9 cellular contexts compared by ENCODE assay signal in the genomic region with DNA sequence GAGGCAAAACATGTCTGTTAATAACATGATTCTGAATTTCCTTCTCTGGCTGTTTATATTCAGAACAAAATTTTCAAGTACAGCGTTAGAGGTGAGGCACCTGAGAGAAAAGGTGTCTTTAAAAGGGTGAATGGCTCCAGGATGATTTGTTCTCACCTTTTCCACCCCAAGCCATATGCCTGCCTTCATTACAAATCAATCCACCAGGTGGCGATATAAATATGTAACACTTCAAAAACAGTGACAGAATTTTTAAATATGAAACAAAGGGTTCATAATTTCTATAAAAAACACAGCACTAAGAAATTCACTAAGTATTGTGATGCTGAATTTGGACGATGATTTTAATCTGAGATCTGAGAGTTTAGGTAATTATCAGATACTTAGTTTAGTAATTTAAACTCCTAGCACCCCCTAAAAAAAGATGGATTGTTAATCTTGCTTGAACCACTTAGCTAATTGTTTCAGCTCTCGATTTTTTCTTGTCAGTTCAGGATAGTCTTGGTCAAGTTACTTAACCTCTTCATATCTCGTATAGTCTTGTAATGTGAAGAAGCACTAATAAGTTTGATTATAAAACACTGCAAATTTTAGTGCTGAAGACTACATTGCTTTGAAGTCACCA.
DNase-seq lines count a peak whose midpoint lies in the region; ATAC-seq, FAIRE-seq and TF ChIP-seq lines count a peak whose summit lies in the region.
"Had no signal": no experiment of that assay in that cellular context is flagged by ENCODE, and none has a peak within 500 bp of the region (broad histone marks: within the 10 kb centered on the region; RNA-seq: fewer than 3 reads in every experiment).

No MANE protein-coding gene starts in this region.

- FAIRE-seq in K562 (lab: Jason Lieb, UNC): no peak

- H3K27ac ChIP-seq in K562 (ENCODE audit: extremely low read depth, low read depth, low read length): no peak overlapping the region
- H3K27ac ChIP-seq in right lobe of liver: no peak overlapping the region

- no peak overlapping the region for H3K4me2 ChIP-seq in K562 (ENCODE audit: insufficient read depth, low read length)

- H2AFZ ChIP-seq in K562 (ENCODE audit: low read depth, low read length): no peak overlapping the region

- H3K36me3 ChIP-seq in HAP-1 (replicated peaks): no peaks in the 10 kb centered on the region
- no peaks in the 10 kb centered on the region for H3K36me3 ChIP-seq in K562 (ENCODE audit: control insufficient read depth, insufficient read depth, low read length)
- H3K36me3 ChIP-seq in right lobe of liver: no peaks in the 10 kb centered on the region

- H3K9ac ChIP-seq in K562 (ENCODE audit: insufficient read depth in 1 of 2, low read depth in 2 of 2, low read length in 2 of 2): no peak overlapping the region

- H3K4me1 ChIP-seq in HAP-1 (peaks cover 2% of the 10 kb centered on the region; the same call in 1 of the 2 replicates), K562 (replicated peaks in 1 of 2; ENCODE audit: control insufficient read depth in 2 of 2, insufficient read depth in 2 of 2, low read length in 2 of 2) (no peaks in the 10 kb centered on the region), right lobe of liver (no peaks in the 10 kb centered on the region)

- no peak overlapping the region for H3K4me3 Mint-ChIP-seq in stimulated activated memory B cell treated with anti-CD40 and anti-IgM and Interleukin-4, amounts not matched to agents 10 μg/mL and 1 μg/mL and 100 μg/mL, for 72 hours
- H3K4me3 Mint-ChIP-seq: CD4-positive, alpha-beta memory T cell had no signal

- no peaks in the 10 kb centered on the region for H3K9me1 ChIP-seq in K562 (ENCODE audit: control insufficient read depth, insufficient read depth, low read length)

- CTCF ChIA-PET in K562 (lab: Yijun Ruan, JAX; ENCODE audit: low intra/inter-chr PET ratio): no interaction called here

- intact Hi-C loops in K562 (cut with micrococcal nuclease): no loop called here
- intact Hi-C loops in right lobe of liver (cut with DNase I): no loop called here

- POLR2A ChIA-PET in K562 (lab: Yijun Ruan, JAX): no interaction called here

- no peak overlapping the region for H3K4me3 ChIP-seq in HAP-1
- H3K4me3 ChIP-seq in K562: no peak overlapping the region
- H3K4me3 ChIP-seq in right lobe of liver: no peak overlapping the region

- TF ChIP-seq POLR2A in K562 (conservative IDR thresholded peaks at IDR 0.05) (no peak), right lobe of liver (IDR thresholded peaks at IDR 0.05) (no peak)

- no peak for TF ChIP-seq EP300 in K562 (IDR thresholded peaks at IDR 0.05; ENCODE audit: low read length)

- H3K36me3 Mint-ChIP-seq in stimulated activated memory B cell treated with anti-CD40 and anti-IgM and Interleukin-4, amounts not matched to agents 10 μg/mL and 1 μg/mL and 100 μg/mL, for 72 hours: no peaks in the 10 kb centered on the region
- H3K36me3 Mint-ChIP-seq: CD4-positive, alpha-beta memory T cell had no signal

- H3K27me3 ChIP-seq in HAP-1 (ENCODE audit: low read depth): peaks cover 7% of the 10 kb centered on the region
- H3K27me3 ChIP-seq in K562 (ENCODE audit: control insufficient read depth in 2 of 2, insufficient read depth in 2 of 2, low read length in 2 of 2): no peaks in the 10 kb centered on the region
- no peaks in the 10 kb centered on the region for H3K27me3 ChIP-seq in right lobe of liver

- no peaks in the 10 kb centered on the region for H3K9me3 Mint-ChIP-seq in stimulated activated memory B cell treated with anti-CD40 and anti-IgM and Interleukin-4, amounts not matched to agents 10 μg/mL and 1 μg/mL and 100 μg/mL, for 72 hours

- no TSS peak for BruUV-seq in K562 (replicated peaks; lab: Mats Ljungman, UMichigan)

- DNase-seq in NCI-H510A treated with DMSO at 0.1 percent for 48 hours (lab: John Stamatoyannopoulos, UW) (peak; percentile 62), NCI-H510A (lab: John Stamatoyannopoulos, UW) (no peak), HAP-1 (ENCODE audit: low spot score in 2 of 2) (peak; percentile 27 to 35), NCI-H1105 treated with DMSO at 0.1 percent for 48 hours (lab: John Stamatoyannopoulos, UW) (peak; percentile 19), K562 (ENCODE audit: extremely low read depth in 1 of 4, low spot score in 3 of 4) (peak; percentile 3 to 11 (median 8)), right lobe of liver (no peak), middle frontal gyrus (ENCODE audit: extremely low spot score, low spot score) (no peak)

- H3K79me2 ChIP-seq in K562 (ENCODE audit: control insufficient read depth, insufficient read depth, low read length): no peaks in the 10 kb centered on the region

- H3K27ac Mint-ChIP-seq in stimulated activated memory B cell treated with anti-CD40 and anti-IgM and Interleukin-4, amounts not matched to agents 10 μg/mL and 1 μg/mL and 100 μg/mL, for 72 hours: no peak overlapping the region
- H3K27ac Mint-ChIP-seq: CD4-positive, alpha-beta memory T cell had no signal

- no peaks in the 10 kb centered on the region for H3K27me3 Mint-ChIP-seq in stimulated activated memory B cell treated with anti-CD40 and anti-IgM and Interleukin-4, amounts not matched to agents 10 μg/mL and 1 μg/mL and 100 μg/mL, for 72 hours
- H3K27me3 Mint-ChIP-seq: CD4-positive, alpha-beta memory T cell had no signal

- in situ Hi-C loops in HAP-1 (cut with MboI; ENCODE audit: low sequenced_read_pairs) (no loop called here), K562 (cut with MboI) (no loop called here)

- WGBS in K562 (ENCODE audit: insufficient coverage, low coverage, missing lambda C conversion rate): 3% methylated on average over 5 of the region's 5 CpGs
- 17% methylated on average over 5 of the region's 5 CpGs for WGBS in right lobe of liver (ENCODE audit: insufficient coverage, low coverage, low lambda C conversion rate, missing lambda C conversion rate)

- no peaks in the 10 kb centered on the region for H4K20me1 ChIP-seq in K562 (replicated peaks; ENCODE audit: control insufficient read depth, insufficient read depth, low read length)

- no peaks in the 10 kb centered on the region for H3K4me1 Mint-ChIP-seq in stimulated activated memory B cell treated with anti-CD40 and anti-IgM and Interleukin-4, amounts not matched to agents 10 μg/mL and 1 μg/mL and 100 μg/mL, for 72 hours
- H3K4me1 Mint-ChIP-seq: CD4-positive, alpha-beta memory T cell had no signal

- H3K9me3 ChIP-seq in HAP-1 (no peaks in the 10 kb centered on the region), K562 (replicated peaks; ENCODE audit: control insufficient read depth, insufficient read depth, low read depth, low read length) (no peaks in the 10 kb centered on the region), right lobe of liver (no peaks in the 10 kb centered on the region)

- ATAC-seq in K562 (no peak), right lobe of liver (peak; percentile 49 to 72 (median 57))
- no peak for ATAC-seq in stimulated activated memory B cell treated with anti-CD40 and anti-IgM and Interleukin-4, amounts not matched to agents 10 μg/mL and 1 μg/mL and 100 μg/mL, for 72 hours

- TF ChIP-seq CTCF in K562 (IDR thresholded peaks at IDR 0.05 in 2 of 3, conservative IDR thresholded peaks at IDR 0.05 in 1 of 3; ENCODE audit: insufficient read depth in 2 of 3, low read depth in 1 of 3, low read length in 3 of 3): peak in 2 of 3 experiments; percentile 17 to 19; a peak in 1 of 6 replicates
- peak; percentile 55 to 71 (median 62) for TF ChIP-seq CTCF in right lobe of liver (IDR thresholded peaks at IDR 0.05)

- TF ChIP-seq RAD21 in K562 (CRISPR knock-in tag; conservative IDR thresholded peaks at IDR 0.05 in 1 of 2, IDR thresholded peaks at IDR 0.05 in 1 of 2): no peak

TF ChIP-seq in K562, 482 proteins besides CTCF, POLR2A, EP300 and RAD21 (continues in another document):
- no peak for TF ChIP-seq EGR1 (conservative IDR thresholded peaks at IDR 0.05)
- TF ChIP-seq PTRF (tag; IDR thresholded peaks at IDR 0.05): no peak
- no peak for TF ChIP-seq ATF1 (CRISPR knock-in tag; IDR thresholded peaks at IDR 0.05)
- TF ChIP-seq ATF1 (tag; IDR thresholded peaks at IDR 0.05): no peak
- TF ChIP-seq, protein P1, sequence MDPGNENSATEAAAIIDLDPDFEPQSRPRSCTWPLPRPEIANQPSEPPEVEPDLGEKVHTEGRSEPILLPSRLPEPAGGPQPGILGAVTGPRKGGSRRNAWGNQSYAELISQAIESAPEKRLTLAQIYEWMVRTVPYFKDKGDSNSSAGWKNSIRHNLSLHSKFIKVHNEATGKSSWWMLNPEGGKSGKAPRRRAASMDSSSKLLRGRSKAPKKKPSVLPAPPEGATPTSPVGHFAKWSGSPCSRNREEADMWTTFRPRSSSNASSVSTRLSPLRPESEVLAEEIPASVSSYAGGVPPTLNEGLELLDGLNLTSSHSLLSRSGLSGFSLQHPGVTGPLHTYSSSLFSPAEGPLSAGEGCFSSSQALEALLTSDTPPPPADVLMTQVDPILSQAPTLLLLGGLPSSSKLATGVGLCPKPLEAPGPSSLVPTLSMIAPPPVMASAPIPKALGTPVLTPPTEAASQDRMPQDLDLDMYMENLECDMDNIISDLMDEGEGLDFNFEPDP (CRISPR knock-in tag; IDR thresholded peaks at IDR 0.05): no peak
- no peak for TF ChIP-seq DIDO1 (tag; IDR thresholded peaks at IDR 0.05; ENCODE audit: low read depth)
- no peak for TF ChIP-seq KLF13 (tag; IDR thresholded peaks at IDR 0.05; ENCODE audit: borderline replicate concordance, low read depth)
- no peak for TF ChIP-seq BRD9 (IDR thresholded peaks at IDR 0.05; ENCODE audit: low read depth, partially characterized antibody)
- TF ChIP-seq POLR2AphosphoS2 (IDR thresholded peaks at IDR 0.05; ENCODE audit: low read length): no peak
- TF ChIP-seq MTA2 (IDR thresholded peaks at IDR 0.05; ENCODE audit: low read depth): no peak
- no peak for TF ChIP-seq RBM39 (optimal IDR thresholded peaks at IDR 0.05; ENCODE audit: low read depth, low read length)
- TF ChIP-seq SIRT6 (IDR thresholded peaks at IDR 0.05; ENCODE audit: low read depth, low read length): no peak
- TF ChIP-seq, protein P2, sequence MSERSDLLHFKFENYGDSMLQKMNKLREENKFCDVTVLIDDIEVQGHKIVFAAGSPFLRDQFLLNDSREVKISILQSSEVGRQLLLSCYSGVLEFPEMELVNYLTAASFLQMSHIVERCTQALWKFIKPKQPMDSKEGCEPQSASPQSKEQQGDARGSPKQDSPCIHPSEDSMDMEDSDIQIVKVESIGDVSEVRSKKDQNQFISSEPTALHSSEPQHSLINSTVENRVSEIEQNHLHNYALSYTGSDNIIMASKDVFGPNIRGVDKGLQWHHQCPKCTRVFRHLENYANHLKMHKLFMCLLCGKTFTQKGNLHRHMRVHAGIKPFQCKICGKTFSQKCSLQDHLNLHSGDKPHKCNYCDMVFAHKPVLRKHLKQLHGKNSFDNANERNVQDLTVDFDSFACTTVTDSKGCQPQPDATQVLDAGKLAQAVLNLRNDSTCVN (CRISPR knock-in tag; IDR thresholded peaks at IDR 0.05): no peak

Comparison
In these comparisons a context has a peak if more than half of its experiments do, and no peak if none do; other contexts are left out.
1. DNase-seq: peak in NCI-H510A treated with DMSO at 0.1 percent for 48 hours (single experiment), HAP-1 (2 of 2), NCI-H1105 treated with DMSO at 0.1 percent for 48 hours (single experiment) and K562 (4 of 4); none in NCI-H510A (single experiment), right lobe of liver (0 of 3) and middle frontal gyrus (single experiment).
2. ATAC-seq: peak in right lobe of liver (4 of 4); none in K562 (single experiment) and stimulated activated memory B cell treated with anti-CD40 and anti-IgM and Interleukin-4, amounts not matched to agents 10 μg/mL and 1 μg/mL and 100 μg/mL, for 72 hours (single experiment).